15 cellular contexts compared by ENCODE assay signal in genomic region chr11:14041040-14041439, GRCh38.
A peak's percentile ranks its signal among the peaks of the same experiment; 100 is the strongest.
DNase-seq lines count a peak whose midpoint lies in the region; ATAC-seq, FAIRE-seq and TF ChIP-seq lines count a peak whose summit lies in the region.
"Had no signal": no experiment of that assay in that cellular context is flagged by ENCODE, and none has a peak within 500 bp of the region (broad histone marks: within the 10 kb centered on the region; RNA-seq: fewer than 3 reads in every experiment).

No MANE protein-coding gene starts in this region.

- no peak for TF ChIP-seq POLR2A in GM12892 (IDR thresholded peaks at IDR 0.05; ENCODE audit: low read depth, low read length)

- H4K20me1 ChIP-seq in hepatocyte (ENCODE audit: insufficient read depth, poor library complexity, severe bottlenecking) = no peaks in the 10 kb centered on the region

- peak; percentile 17 for TF ChIP-seq CTCF in hepatocyte (IDR thresholded peaks at IDR 0.05; ENCODE audit: poor library complexity)

- no peaks in the 10 kb centered on the region for H3K9me2 ChIP-seq in hepatocyte (replicated peaks; ENCODE audit: insufficient read depth)

- no peak overlapping the region for H3K4me2 ChIP-seq in hepatocyte

- no peak overlapping the region for H2AFZ ChIP-seq in hepatocyte

- peak; percentile 4 for DNase-seq in ACHN
- no peak for DNase-seq in GM12892 (ENCODE audit: insufficient read length)
- DNase-seq in RPMI7951 (ENCODE audit: low read depth) = peak; percentile 2
- DNase-seq in hepatocyte (ENCODE audit: low spot score) = no peak
- DNase-seq in activated CD4-positive, alpha-beta T cell treated with anti-CD3 and anti-CD28 coated beads, Interleukin-2, amount 50 U/mL, for 1 hour = no peak
- DNase-seq in glomerular visceral epithelial cell (ENCODE audit: extremely low spot score) = no peak
- DNase-seq: activated CD4-positive, alpha-beta T cell treated with anti-CD3 and anti-CD28 coated beads for 4 hours; activated naive CD4-positive, alpha-beta T cell treated with anti-CD3 and anti-CD28 coated beads for 36 hours; effector CD4-positive, alpha-beta T cell; GOT3; NCI-H187; stimulated activated CD4-positive, alpha-beta T cell treated with anti-CD3 and anti-CD28 coated beads, Interleukin-1b, Interleukin-23, amount 100 ng/mL, for 48 hours had no signal

- no peak overlapping the region for H3K4me3 ChIP-seq in hepatocyte

- H3K9me3 ChIP-seq in hepatocyte (ENCODE audit: low read depth) = no peaks in the 10 kb centered on the region
- H3K9me3 ChIP-seq: neutrophil had no signal

- no peaks in the 10 kb centered on the region for H3K36me3 ChIP-seq in hepatocyte (replicated peaks; ENCODE audit: insufficient read depth, low read depth)
- H3K36me3 ChIP-seq: neutrophil had no signal

- in situ Hi-C loops in ACHN (cut with HindIII; ENCODE audit: low pct_ligation_motif_present, low pct_unique_long_range_greater_than_20kb, low sequenced_read_pairs) = no loop called here

- peak; percentile 42 for FAIRE-seq in GM12892 (lab: Jason Lieb, UNC)

- no peaks in the 10 kb centered on the region for H3K27me3 ChIP-seq in hepatocyte

- H3K27ac ChIP-seq in hepatocyte = no peak overlapping the region
- H3K27ac ChIP-seq: neutrophil had no signal

- no peaks in the 10 kb centered on the region for H3K79me2 ChIP-seq in hepatocyte

- no peaks in the 10 kb centered on the region for H3K4me1 ChIP-seq in hepatocyte (ENCODE audit: insufficient read depth)

- ATAC-seq in HG02798 (IDR thresholded peaks at IDR 0.05; ENCODE audit: poor library complexity, unreplicated experiment) (no peak), HG02852 (IDR thresholded peaks at IDR 0.05; ENCODE audit: unreplicated experiment) (no peak)

- 74% methylated on average over 4 of the region's 4 CpGs for WGBS in hepatocyte (ENCODE audit: low lambda C conversion rate, missing lambda C conversion rate)

Comparison
In these comparisons a context has a peak if more than half of its experiments do, and no peak if none do; other contexts are left out.
1. DNase-seq: peak in ACHN (single experiment) and RPMI7951 (single experiment); none in GM12892 (single experiment), hepatocyte (single experiment), activated CD4-positive, alpha-beta T cell treated with anti-CD3 and anti-CD28 coated beads, Interleukin-2, amount 50 U/mL, for 1 hour (single experiment) and glomerular visceral epithelial cell (single experiment).